Comparison of ENCODE assay signal across 28 cellular contexts in the genomic region with DNA sequence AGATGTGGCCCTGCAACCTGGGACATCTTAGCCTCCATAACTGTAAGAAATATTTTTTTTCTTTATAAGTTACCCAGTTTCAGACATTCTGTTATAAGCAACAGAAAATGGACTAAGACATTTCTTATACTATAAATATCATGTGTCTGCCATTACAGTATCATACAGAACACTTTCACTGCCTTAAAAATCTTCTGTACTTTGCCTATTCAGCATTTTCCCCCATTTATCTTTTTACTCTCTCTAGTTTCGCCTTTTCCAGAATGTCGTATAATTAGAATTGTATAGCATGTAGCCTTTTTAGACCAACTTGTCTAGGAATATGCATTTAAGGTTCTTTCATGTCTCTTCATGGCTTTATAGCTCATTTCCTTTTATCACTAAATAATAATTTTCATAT.
"Had no signal": no experiment of that assay in that cellular context is flagged by ENCODE, and none has a peak within 500 bp of the region (broad histone marks: within the 10 kb centered on the region; RNA-seq: fewer than 3 reads in every experiment).

No MANE protein-coding gene starts in this region.

- ATAC-seq: naive thymus-derived CD4-positive, alpha-beta T cell; natural killer cell; psoas muscle; right cardiac atrium; sciatic nerve; stimulated activated effector memory CD8-positive, alpha-beta T cell treated with anti-CD3 and anti-CD28 coated beads, Interleukin-12 subunit alpha, Interleukin-12 subunit beta, amount 100 ng/mL, for 72 hours; stimulated activated naive B cell treated with anti-CD40 and anti-IgM and Interleukin-4, amounts not matched to agents 10 μg/mL and 1 μg/mL and 100 μg/mL, for 72 hours; upper lobe of right lung had no signal

- H3K4me3 Mint-ChIP-seq: naive thymus-derived CD4-positive, alpha-beta T cell; natural killer cell; nephron; neural progenitor cell; stimulated activated effector memory CD8-positive, alpha-beta T cell treated with anti-CD3 and anti-CD28 coated beads, Interleukin-12 subunit alpha, Interleukin-12 subunit beta, amount 100 ng/mL, for 72 hours; stimulated activated naive B cell treated with anti-CD40 and anti-IgM and Interleukin-4, amounts not matched to agents 10 μg/mL and 1 μg/mL and 100 μg/mL, for 72 hours; stimulated activated naive CD8-positive, alpha-beta T cell treated with anti-CD3 and anti-CD28 coated beads, Interleukin-15, Interleukin-2, amounts not matched to agents 100 ng/mL and 50 ng/mL, for 24 hours; type B pancreatic cell had no signal

- H3K36me3 Mint-ChIP-seq: natural killer cell; stimulated activated effector memory CD8-positive, alpha-beta T cell treated with anti-CD3 and anti-CD28 coated beads, Interleukin-12 subunit alpha, Interleukin-12 subunit beta, amount 100 ng/mL, for 72 hours; stimulated activated naive B cell treated with anti-CD40 and anti-IgM and Interleukin-4, amounts not matched to agents 10 μg/mL and 1 μg/mL and 100 μg/mL, for 72 hours had no signal

- H3K9me3 ChIP-seq: ovary, thoracic aorta, transverse colon, upper lobe of right lung, uterus had no signal

- FAIRE-seq: small intestine had no signal

- H3K4me1 ChIP-seq: parathyroid adenoma, psoas muscle, uterus had no signal

- DNase-seq: naive thymus-derived CD4-positive, alpha-beta T cell; natural killer cell; occipital lobe; ovary; posterior cingulate gyrus; psoas muscle; right cardiac atrium; small intestine; stimulated activated CD4-positive, alpha-beta T cell treated with anti-CD3 and anti-CD28 coated beads, Interleukin-15, amount 100 ng/mL, for 24 hours; stimulated activated CD4-positive, alpha-beta T cell treated with anti-CD3 and anti-CD28 coated beads, Interleukin-2, amount 100 ng/mL, for 24 hours; stimulated activated CD4-positive, alpha-beta T cell treated with anti-CD3 and anti-CD28 coated beads, Interleukin-2, amount 100 ng/mL, for 48 hours; stimulated activated CD4-positive, alpha-beta T cell treated with anti-CD3 and anti-CD28 coated beads, Interleukin-4, amount 100 ng/mL, for 24 hours; stimulated activated naive B cell treated with anti-CD40 and anti-IgM and Interleukin-4, amounts not matched to agents 10 μg/mL and 1 μg/mL and 100 μg/mL, for 72 hours; stimulated activated naive CD4-positive, alpha-beta T cell treated with Interleukin-2 at 50 U/mL for 16 hours; stomach; tibial artery; transverse colon; upper lobe of right lung had no signal

- H3K27ac ChIP-seq: neural progenitor cell, ovary, parathyroid adenoma, psoas muscle, stomach, thoracic aorta, tibial artery, transverse colon, upper lobe of right lung, uterus had no signal

- H3K27me3 ChIP-seq: neural progenitor cell, ovary, stomach, tibial artery, transverse colon, upper lobe of right lung, uterus had no signal

- H3K36me3 ChIP-seq: neural progenitor cell, ovary, stomach, thoracic aorta, tibial artery, transverse colon, upper lobe of right lung, uterus had no signal

- H3K9ac ChIP-seq: neural progenitor cell, parathyroid adenoma had no signal

- H3K4me3 ChIP-seq: neural progenitor cell, ovary, psoas muscle, stomach, thoracic aorta, tibial artery, transverse colon, upper lobe of right lung, uterus had no signal

- H3K4me1 Mint-ChIP-seq: naive thymus-derived CD4-positive, alpha-beta T cell; natural killer cell; stimulated activated effector memory CD8-positive, alpha-beta T cell treated with anti-CD3 and anti-CD28 coated beads, Interleukin-12 subunit alpha, Interleukin-12 subunit beta, amount 100 ng/mL, for 72 hours; stimulated activated naive B cell treated with anti-CD40 and anti-IgM and Interleukin-4, amounts not matched to agents 10 μg/mL and 1 μg/mL and 100 μg/mL, for 72 hours had no signal

- H3K27me3 Mint-ChIP-seq: progenitor cell of endocrine pancreas, type B pancreatic cell had no signal

- H3K4me2 ChIP-seq: neural progenitor cell had no signal

- H2AFZ ChIP-seq: neural progenitor cell, parathyroid adenoma had no signal
